11 cellular contexts compared by ENCODE assay signal in genomic region chr13:46119883-46120614, GRCh38. TPM values are rescaled to one million over a fixed set of nuclear protein-coding genes. Genes with fewer than 3 reads are reported as not detected.
DNase-seq lines count a peak whose midpoint lies in the region; ATAC-seq, FAIRE-seq and TF ChIP-seq lines count a peak whose summit lies in the region.
"Had no signal": no experiment of that assay in that cellular context is flagged by ENCODE, and none has a peak within 500 bp of the region (broad histone marks: within the 10 kb centered on the region; RNA-seq: fewer than 3 reads in every experiment).

No MANE protein-coding gene starts in this region.

- no peaks in the 10 kb centered on the region for H3K79me2 ChIP-seq in keratinocyte (ENCODE audit: control insufficient read depth, insufficient read depth, low read length)

- H3K9me3 ChIP-seq in keratinocyte (ENCODE audit: control insufficient read depth, low read depth, low read length) = no peaks in the 10 kb centered on the region

- no peaks in the 10 kb centered on the region for H3K36me3 ChIP-seq in keratinocyte (ENCODE audit: control insufficient read depth in 2 of 2, extremely low read depth in 1 of 2, insufficient read depth in 2 of 2, low read length in 2 of 2)
- H3K36me3 ChIP-seq: heart right ventricle had no signal

- peaks cover 23% of the 10 kb centered on the region for H3K4me1 ChIP-seq in keratinocyte (ENCODE audit: control insufficient read depth, extremely low read depth, insufficient read depth, low read length)

- dilution Hi-C loops in keratinocyte (cut with MboI; ENCODE audit: extremely low pct_ligation_motif_present, low sequenced_read_pairs) = no loop called here

- peak overlapping the region; percentile 42 for H3K4me2 ChIP-seq in keratinocyte (ENCODE audit: control insufficient read depth, extremely low read depth, insufficient read depth, low read depth, low read length)

- H3K36me3 Mint-ChIP-seq in WTC11 = no peaks in the 10 kb centered on the region

- H3K9me3 Mint-ChIP-seq in WTC11 = peaks cover 11% of the 10 kb centered on the region

- no peak overlapping the region for H3K4me3 ChIP-seq in keratinocyte (ENCODE audit: control insufficient read depth in 2 of 3, extremely low read depth in 1 of 3, insufficient read depth in 2 of 3, low read depth in 1 of 3, low read length in 3 of 3)
- H3K4me3 ChIP-seq: heart right ventricle had no signal

- H4K20me1 ChIP-seq in keratinocyte (ENCODE audit: control insufficient read depth, extremely low read depth, insufficient read depth, low read length) = no peaks in the 10 kb centered on the region

- CTCF ChIA-PET in WTC11 (lab: Charles Lee) = interaction anchor here (0.8 to 1.2 kb wide), 3 partner anchors 40 to 312 kb away, joined by 3 read pairs; no protein-coding TSS in a partner anchor

- no peak overlapping the region for H3K9ac ChIP-seq in keratinocyte (ENCODE audit: control insufficient read depth, extremely low read depth, insufficient read depth, low read length)

- no peak overlapping the region for H3K4me3 Mint-ChIP-seq in WTC11

- H3K4me1 Mint-ChIP-seq in WTC11 = peaks cover 24% of the 10 kb centered on the region

- H3K27ac ChIP-seq in C4-2B (peak overlapping the region; percentile 30; the same call in 1 of the 2 replicates), keratinocyte (ENCODE audit: control insufficient read depth, insufficient read depth, low read length) (peak overlapping the region; percentile 53)
- H3K27ac ChIP-seq: heart right ventricle had no signal

- peak overlapping the region; percentile 17 for H2AFZ ChIP-seq in keratinocyte (ENCODE audit: control insufficient read depth, low read length)

- H3K9me1 ChIP-seq in keratinocyte (ENCODE audit: control insufficient read depth, extremely low read depth, insufficient read depth, low read length) = no peaks in the 10 kb centered on the region

- DNase-seq in HT1080 (ENCODE audit: low read depth) = peak; percentile 88
- DNase-seq in WTC11 (ENCODE audit: low spot score) = no peak
- DNase-seq in keratinocyte (ENCODE audit: low read depth, low spot score) = peak; percentile 67
- DNase-seq in effector CD4-positive, alpha-beta T cell = no peak
- no peak for DNase-seq in stimulated activated CD4-positive, alpha-beta T cell treated with anti-CD3 and anti-CD28 coated beads, Interleukin-4, amount 100 ng/mL, for 4 hours
- DNase-seq in activated CD4-positive, alpha-beta T cell treated with anti-CD3 and anti-CD28 coated beads, Interleukin-2, amount 50 U/mL, for 4 hours = no peak
- DNase-seq: heart right ventricle had no signal

- H3K27me3 Mint-ChIP-seq in WTC11 (ENCODE audit: low read depth) = no peaks in the 10 kb centered on the region

- H3K27me3 ChIP-seq in keratinocyte (ENCODE audit: control insufficient read depth, extremely low read depth, insufficient read depth, low read length) = no peaks in the 10 kb centered on the region
- H3K27me3 ChIP-seq: heart right ventricle had no signal

- no peak for TF ChIP-seq CTCF in C4-2B (conservative IDR thresholded peaks at IDR 0.05)
- no peak for TF ChIP-seq CTCF in WTC11 (IDR thresholded peaks at IDR 0.05)
- TF ChIP-seq CTCF in keratinocyte (optimal IDR thresholded peaks at IDR 0.05 in 1 of 3, IDR thresholded peaks at IDR 0.05 in 1 of 3, conservative IDR thresholded peaks at IDR 0.05 in 1 of 3; ENCODE audit: extremely low read depth in 1 of 3, insufficient read depth in 2 of 3, low read length in 3 of 3) = no peak

- peak; percentile 99 for FAIRE-seq in keratinocyte (lab: Jason Lieb, UNC)
- FAIRE-seq: D721Med had no signal

- POLR2A ChIA-PET in WTC11 (lab: Charles Lee) = no interaction called here

- 0 out of 2 replicates have a peak overlapping the region, but pooled peaks have one; percentile 47 for H3K27ac Mint-ChIP-seq in WTC11

- ATAC-seq in WTC11 = peak; percentile 79
- no peak for ATAC-seq in HG03139 (IDR thresholded peaks at IDR 0.05; ENCODE audit: unreplicated experiment)
- ATAC-seq: sciatic nerve had no signal

TF ChIP-seq in WTC11, 78 proteins besides CTCF, POLR2A, EP300 and RAD21 (continues in another document):
- TF ChIP-seq PRDM15 (CRISPR knock-in tag; IDR thresholded peaks at IDR 0.05) (no peak), SMAD4 (CRISPR knock-in tag; IDR thresholded peaks at IDR 0.05) (no peak), ZNF512 (CRISPR knock-in tag; IDR thresholded peaks at IDR 0.05; ENCODE audit: borderline replicate concordance) (no peak), CREM (CRISPR knock-in tag; IDR thresholded peaks at IDR 0.05) (no peak), RORB (CRISPR knock-in tag; IDR thresholded peaks at IDR 0.05) (no peak), GTF2I (CRISPR knock-in tag; conservative IDR thresholded peaks at IDR 0.05) (no peak), HMGXB4 (CRISPR knock-in tag; IDR thresholded peaks at IDR 0.05) (no peak), ATF3 (CRISPR knock-in tag; conservative IDR thresholded peaks at IDR 0.05) (no peak), PRRX2 (CRISPR knock-in tag; IDR thresholded peaks at IDR 0.05) (no peak), NFYB (CRISPR knock-in tag; conservative IDR thresholded peaks at IDR 0.05; ENCODE audit: low read depth) (no peak), NR1H2 (CRISPR knock-in tag; IDR thresholded peaks at IDR 0.05) (no peak), ZBTB21 (CRISPR knock-in tag; IDR thresholded peaks at IDR 0.05; ENCODE audit: borderline replicate concordance) (no peak)

RNA-seq across cellular contexts. Expression of gene CPB2, which starts 15.2 kb away (rescaled TPM):
- total RNA-seq in HT1080 (2014; rRNA removed; shearing (Covaris generic)) = 0.21 TPM in 1 of 2 replicates, not detected in the other
- 0.06 and 0.28 TPM in 2 replicates for polyA plus RNA-seq in HT1080 (2015; cell fraction: cytosol; rRNA removed)
- polyA plus RNA-seq in HT1080 (2015; cell fraction: nucleus; rRNA removed) = not detected in 2 replicates
- total RNA-seq in WTC11 (2021) = 0.21 to 0.33 TPM in 2 of 3 replicates, not detected in the other
- 0.06 to 0.26 TPM (median 0.08 TPM) in 3 replicates for polyA plus RNA-seq in keratinocyte
- 0.39 TPM for polyA plus RNA-seq in keratinocyte (2011; ENCODE audit: low read depth)
- 0.12 and 0.39 TPM in 2 replicates for polyA plus RNA-seq in keratinocyte (2011; cell fraction: cytosol; rRNA removed)
- 0.17 and 0.23 TPM in 2 replicates for polyA plus RNA-seq in keratinocyte (2011; cell fraction: nucleus; rRNA removed)
- polyA plus RNA-seq in keratinocyte (2012; ENCODE audit: low replicate concordance) = 0.10 and 0.27 TPM in 2 replicates
- polyA minus RNA-seq in keratinocyte = not detected in 3 replicates
- not detected for polyA minus RNA-seq in keratinocyte (2011; cell fraction: cytosol; rRNA and poly(A)+ RNA removed)
- polyA minus RNA-seq in keratinocyte (2011; cell fraction: nucleus; rRNA and poly(A)+ RNA removed) = not detected in 2 replicates
- total RNA-seq: heart right ventricle, sciatic nerve had no signal
- polyA plus RNA-seq: heart right ventricle had no signal

Comparison
In these comparisons a context has a peak if more than half of its experiments do, and no peak if none do; other contexts are left out.
1. DNase-seq: peak in HT1080 (single experiment) and keratinocyte (single experiment); none in WTC11 (single experiment), effector CD4-positive, alpha-beta T cell (single experiment), stimulated activated CD4-positive, alpha-beta T cell treated with anti-CD3 and anti-CD28 coated beads, Interleukin-4, amount 100 ng/mL, for 4 hours (0 of 2) and activated CD4-positive, alpha-beta T cell treated with anti-CD3 and anti-CD28 coated beads, Interleukin-2, amount 50 U/mL, for 4 hours (0 of 2).